In genomic region chr4:768995-769394, GRCh38 we compare ENCODE assay signal across 18 cellular contexts. TPM values are rescaled to one million over a fixed set of nuclear protein-coding genes. Genes with fewer than 3 reads are reported as not detected.
DNase-seq lines count a peak whose midpoint lies in the region; ATAC-seq, FAIRE-seq and TF ChIP-seq lines count a peak whose summit lies in the region.
"Had no signal": no experiment of that assay in that cellular context is flagged by ENCODE, and none has a peak within 500 bp of the region (broad histone marks: within the 10 kb centered on the region; RNA-seq: fewer than 3 reads in every experiment).

No MANE protein-coding gene starts in this region.

- no peak for FAIRE-seq in H54 (lab: Jason Lieb, UNC)

- no peaks in the 10 kb centered on the region for H3K9me3 ChIP-seq in right atrium auricular region

- no peak for TF ChIP-seq POLR2A in H54 (IDR thresholded peaks at IDR 0.05; ENCODE audit: low read depth, low read length)

- TF ChIP-seq CTCF in right atrium auricular region (IDR thresholded peaks at IDR 0.05) (no peak), dorsolateral prefrontal cortex (IDR thresholded peaks at IDR 0.05 in 54 of 56, conservative IDR thresholded peaks at IDR 0.05 in 2 of 56; ENCODE audit: low read depth in 1 of 56, partially characterized antibody in 56 of 56) (no peak)

- H3K27ac ChIP-seq in right atrium auricular region: no peak overlapping the region
- H3K27ac ChIP-seq in dorsolateral prefrontal cortex: peak overlapping the region in 43 of 59 donors; percentile 9 to 77 (median 58)
- H3K27ac ChIP-seq: KMS-11, RWPE1 had no signal

- no peak for ATAC-seq in left cardiac atrium
- ATAC-seq: GM23338 had no signal

- H3K27me3 ChIP-seq in right atrium auricular region (no peaks in the 10 kb centered on the region), dorsolateral prefrontal cortex (no peaks in the 10 kb centered on the region)

- peaks cover 0 to 39% of the 10 kb centered on the region in 2 donors for H3K4me1 ChIP-seq in right atrium auricular region

- H3K36me3 ChIP-seq in right atrium auricular region: peaks cover 67% of the 10 kb centered on the region

- intact Hi-C loops in left cardiac atrium (cut with DNase I): loop anchor here in 1 of 2 donors (10.0 kb wide), 1 partner anchor 54 kb away; no protein-coding TSS in a partner anchor
- intact Hi-C loops in dorsolateral prefrontal cortex (cut with DNase I): no loop called here

- DNase-seq in left cardiac atrium: peak; percentile 11
- no peak for DNase-seq in right atrium auricular region (ENCODE audit: low spot score)
- peak in 4 of 10 donors; percentile 41 to 65 (median 48) for DNase-seq in dorsolateral prefrontal cortex
- DNase-seq in myocyte (ENCODE audit: low read depth): peak; percentile 60
- DNase-seq in H54 (ENCODE audit: insufficient read length, low spot score): no peak
- DNase-seq in NCI-H1048 (lab: John Stamatoyannopoulos, UW): no peak
- no peak for DNase-seq in T1000 (lab: John Stamatoyannopoulos, UW)
- DNase-seq in HPDE6-E6E7 (ENCODE audit: extremely low spot score): no peak
- DNase-seq: HFFc6; NCI-H1092 treated with DMSO at 0.1 percent for 48 hours; NCI-H187; NCI-H69; NK-92 treated with Interleukin-12 subunit alpha and Interleukin-12 subunit beta, amount 100 ng/mL, for 24 hours; OCI-M1 had no signal

- H3K4me3 ChIP-seq in right atrium auricular region: no peak overlapping the region
- H3K4me3 ChIP-seq in dorsolateral prefrontal cortex: peak overlapping the region in 1 of 59 donors; percentile 9
- H3K4me3 ChIP-seq: GM23338 had no signal

RNA-seq across cellular contexts. Expression of gene CPLX1, which starts 56.9 kb away (rescaled TPM):
- total RNA-seq in left cardiac atrium (1 to 10 TPM; 5.6 to 9.4 TPM), right atrium auricular region (1 to 10 TPM in 1 of 2 donors, under 1 TPM in 1; 0.98 to 2.3 TPM), dorsolateral prefrontal cortex (100 to 1,000 TPM in 117 of 120 experiments, 10 to 100 TPM in 3; 50.4 to 376 (median 222) TPM), myocyte (0.57 and 1.2 TPM in 2 replicates)
- polyA plus RNA-seq in myocyte (2012): 1.2 TPM
- polyA plus RNA-seq: CD14-positive monocyte had no signal

Comparison
In these comparisons a context has a peak if more than half of its experiments do, and no peak if none do; other contexts are left out.
1. DNase-seq: peak in left cardiac atrium (single experiment) and myocyte (single experiment); none in right atrium auricular region (single experiment), H54 (single experiment), NCI-H1048 (single experiment), T1000 (single experiment) and HPDE6-E6E7 (single experiment).
2. H3K27ac ChIP-seq: peak in dorsolateral prefrontal cortex (43 of 59); none in right atrium auricular region (0 of 2).
3. RNA of gene CPLX1, which starts 56.9 kb away (total RNA-seq): 50.4 to 376 TPM in dorsolateral prefrontal cortex; 5.6 to 9.4 TPM in left cardiac atrium, 0.98 to 2.3 TPM in right atrium auricular region and 0.57 to 1.2 TPM in myocyte; every median in the first group is over 4 times any median in the second.